In the genomic region with DNA sequence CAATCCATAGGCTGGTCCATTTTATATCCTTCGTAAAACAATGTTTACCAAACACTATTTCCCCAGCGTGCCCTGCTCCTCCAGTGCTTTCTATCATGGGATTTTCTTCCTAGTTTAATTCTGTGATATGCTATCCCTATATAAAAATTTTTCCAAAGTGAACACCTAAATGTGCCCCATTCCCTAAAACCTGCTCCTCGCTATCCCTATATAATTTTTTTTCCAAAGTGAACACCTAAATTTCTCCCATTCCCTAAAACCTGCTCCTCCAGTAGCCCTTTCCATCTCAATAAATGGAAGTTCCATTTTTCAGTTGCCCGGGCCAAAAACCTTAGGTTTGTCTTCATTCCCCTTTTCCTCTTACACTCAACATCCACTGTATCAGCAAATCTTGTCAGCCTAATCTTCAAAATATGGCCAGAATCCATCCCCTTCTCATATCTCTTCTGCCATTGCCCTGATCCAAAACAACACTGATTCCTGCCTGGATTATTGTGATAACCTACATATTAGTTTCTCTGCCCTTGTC, we compare ENCODE assay signal across 28 cellular contexts. TPM values are rescaled to one million over a fixed set of nuclear protein-coding genes. Genes with fewer than 3 reads are reported as not detected.
"Had no signal": no experiment of that assay in that cellular context is flagged by ENCODE, and none has a peak within 500 bp of the region (broad histone marks: within the 10 kb centered on the region; RNA-seq: fewer than 3 reads in every experiment).

No MANE protein-coding gene starts in this region.

- ATAC-seq: effector memory CD8-positive, alpha-beta T cell; esophagus mucosa; foreskin keratinocyte; gastrocnemius medialis; gastroesophageal sphincter; heart left ventricle; heart right ventricle had no signal

- H3K4me3 ChIP-seq: colonic mucosa, coronary artery, dorsolateral prefrontal cortex, esophagus muscularis mucosa, esophagus squamous epithelium, gastrocnemius medialis, gastroesophageal sphincter, heart left ventricle, heart right ventricle had no signal

- H3K27me3 ChIP-seq: colonic mucosa, esophagus muscularis mucosa, esophagus squamous epithelium, foreskin keratinocyte, gastrocnemius medialis, gastroesophageal sphincter, heart left ventricle had no signal

- H3K27ac ChIP-seq: colonic mucosa, coronary artery, dorsolateral prefrontal cortex, epithelial cell of prostate, esophagus muscularis mucosa, esophagus squamous epithelium, foreskin keratinocyte, gastrocnemius medialis, gastroesophageal sphincter, heart left ventricle, heart right ventricle had no signal

- H3K36me3 ChIP-seq: colonic mucosa, esophagus squamous epithelium, gastrocnemius medialis, gastroesophageal sphincter had no signal

- H3K9me3 ChIP-seq: colonic mucosa, esophagus muscularis mucosa, esophagus squamous epithelium, gastrocnemius medialis, heart left ventricle, heart right ventricle had no signal

- DNase-seq: colonic mucosa; cortex of kidney; dermis blood vessel endothelial cell; dorsolateral prefrontal cortex; effector CD4-positive, alpha-beta T cell; effector CD8-positive, alpha-beta T cell; effector memory CD8-positive, alpha-beta T cell; erythroblast; esophagus squamous epithelium; foreskin fibroblast; foreskin keratinocyte; foreskin melanocyte; gastrocnemius medialis; glutamatergic neuron; head of caudate nucleus; heart left ventricle; heart right ventricle had no signal

- H3K4me1 ChIP-seq: colonic mucosa, esophagus muscularis mucosa, esophagus squamous epithelium, foreskin keratinocyte, gastrocnemius medialis, gastroesophageal sphincter, heart left ventricle, heart right ventricle had no signal

- FAIRE-seq: colon, endometrium, endothelial cell of umbilical vein, frontal cortex had no signal

RNA-seq across cellular contexts. Expression of a gene that starts 26.1 kb away (rescaled TPM):
- total RNA-seq: epithelial cell of proximal tubule, foreskin keratinocyte had no signal
- polyA plus RNA-seq: fibroblast of lung, foreskin keratinocyte had no signal
